In genomic region chr17:79549111-79549915, GRCh38 we compare ENCODE assay signal across 1 cellular context.
TF ChIP-seq lines count a peak whose summit lies in the region.

No MANE protein-coding gene starts in this region.

TF ChIP-seq in SK-N-SH, 30 proteins besides CTCF, POLR2A, EP300 and RAD21 (continued from another document):
- TF ChIP-seq IRF3 (IDR thresholded peaks at IDR 0.05; ENCODE audit: low read depth, low read length), result no peak
